Comparison of ENCODE assay signal across 2 cellular contexts in the genomic region with DNA sequence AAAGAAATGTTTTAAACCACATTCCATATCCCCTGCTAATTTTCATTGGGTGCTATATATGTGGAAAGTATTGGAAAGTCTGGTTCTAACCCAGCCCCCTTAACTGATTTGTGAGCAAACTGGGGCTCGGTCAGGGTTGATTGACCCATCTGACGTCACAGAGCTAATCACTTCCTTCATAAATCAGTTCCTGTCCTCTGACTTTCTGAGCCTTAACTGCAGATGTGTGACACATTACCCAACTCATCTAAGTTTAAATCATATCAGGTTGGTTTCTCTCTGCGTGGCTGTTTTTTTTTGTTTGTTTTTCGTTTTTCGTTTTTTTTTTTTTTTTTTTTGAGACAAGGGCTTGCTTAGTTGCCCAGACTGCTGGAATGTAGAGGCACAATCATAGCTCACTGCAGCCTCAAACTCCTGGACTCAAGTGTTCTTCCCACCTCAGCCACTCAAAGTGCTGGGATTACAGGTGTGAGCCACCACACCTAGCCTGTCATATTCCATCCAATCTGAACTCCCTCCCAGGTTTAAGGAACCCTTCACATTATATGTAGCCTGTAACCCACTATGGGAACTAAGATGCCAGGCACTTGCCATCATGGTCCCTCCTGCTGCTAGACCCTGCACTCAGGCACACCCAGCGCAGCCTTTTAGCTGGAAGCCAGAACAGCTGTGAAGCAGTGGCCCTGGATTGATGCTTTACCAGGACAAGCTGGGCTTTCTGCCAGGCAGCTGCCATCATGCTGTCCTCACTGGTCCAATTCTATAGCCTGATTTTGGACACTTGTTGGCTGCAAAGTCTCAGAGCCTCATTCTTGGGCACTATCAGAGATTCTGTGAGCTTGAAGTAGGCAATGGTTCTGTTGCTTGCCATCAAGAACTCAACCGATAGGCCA.
A peak's percentile ranks its signal among the peaks of the same experiment; 100 is the strongest.
TF ChIP-seq lines count a peak whose summit lies in the region.

No MANE protein-coding gene starts in this region.

TF ChIP-seq in HepG2, 621 proteins besides CTCF, POLR2A, EP300 and RAD21 (continued from another document):
- TF ChIP-seq, protein P1, sequence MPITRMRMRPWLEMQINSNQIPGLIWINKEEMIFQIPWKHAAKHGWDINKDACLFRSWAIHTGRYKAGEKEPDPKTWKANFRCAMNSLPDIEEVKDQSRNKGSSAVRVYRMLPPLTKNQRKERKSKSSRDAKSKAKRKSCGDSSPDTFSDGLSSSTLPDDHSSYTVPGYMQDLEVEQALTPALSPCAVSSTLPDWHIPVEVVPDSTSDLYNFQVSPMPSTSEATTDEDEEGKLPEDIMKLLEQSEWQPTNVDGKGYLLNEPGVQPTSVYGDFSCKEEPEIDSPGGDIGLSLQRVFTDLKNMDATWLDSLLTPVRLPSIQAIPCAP (CRISPR knock-in tag; IDR thresholded peaks at IDR 0.05; ENCODE audit: low read depth), result no peak
- TF ChIP-seq, protein P2, sequence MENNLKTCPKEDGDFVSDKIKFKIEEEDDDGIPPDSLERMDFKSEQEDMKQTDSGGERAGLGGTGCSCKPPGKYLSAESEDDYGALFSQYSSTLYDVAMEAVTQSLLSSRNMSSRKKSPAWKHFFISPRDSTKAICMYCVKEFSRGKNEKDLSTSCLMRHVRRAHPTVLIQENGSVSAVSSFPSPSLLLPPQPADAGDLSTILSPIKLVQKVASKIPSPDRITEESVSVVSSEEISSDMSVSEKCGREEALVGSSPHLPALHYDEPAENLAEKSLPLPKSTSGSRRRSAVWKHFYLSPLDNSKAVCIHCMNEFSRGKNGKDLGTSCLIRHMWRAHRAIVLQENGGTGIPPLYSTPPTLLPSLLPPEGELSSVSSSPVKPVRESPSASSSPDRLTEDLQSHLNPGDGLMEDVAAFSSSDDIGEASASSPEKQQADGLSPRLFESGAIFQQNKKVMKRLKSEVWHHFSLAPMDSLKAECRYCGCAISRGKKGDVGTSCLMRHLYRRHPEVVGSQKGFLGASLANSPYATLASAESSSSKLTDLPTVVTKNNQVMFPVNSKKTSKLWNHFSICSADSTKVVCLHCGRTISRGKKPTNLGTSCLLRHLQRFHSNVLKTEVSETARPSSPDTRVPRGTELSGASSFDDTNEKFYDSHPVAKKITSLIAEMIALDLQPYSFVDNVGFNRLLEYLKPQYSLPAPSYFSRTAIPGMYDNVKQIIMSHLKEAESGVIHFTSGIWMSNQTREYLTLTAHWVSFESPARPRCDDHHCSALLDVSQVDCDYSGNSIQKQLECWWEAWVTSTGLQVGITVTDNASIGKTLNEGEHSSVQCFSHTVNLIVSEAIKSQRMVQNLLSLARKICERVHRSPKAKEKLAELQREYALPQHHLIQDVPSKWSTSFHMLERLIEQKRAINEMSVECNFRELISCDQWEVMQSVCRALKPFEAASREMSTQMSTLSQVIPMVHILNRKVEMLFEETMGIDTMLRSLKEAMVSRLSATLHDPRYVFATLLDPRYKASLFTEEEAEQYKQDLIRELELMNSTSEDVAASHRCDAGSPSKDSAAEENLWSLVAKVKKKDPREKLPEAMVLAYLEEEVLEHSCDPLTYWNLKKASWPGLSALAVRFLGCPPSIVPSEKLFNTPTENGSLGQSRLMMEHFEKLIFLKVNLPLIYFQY (CRISPR knock-in tag; IDR thresholded peaks at IDR 0.05; ENCODE audit: borderline replicate concordance), result no peak
- TF ChIP-seq, protein P3, sequence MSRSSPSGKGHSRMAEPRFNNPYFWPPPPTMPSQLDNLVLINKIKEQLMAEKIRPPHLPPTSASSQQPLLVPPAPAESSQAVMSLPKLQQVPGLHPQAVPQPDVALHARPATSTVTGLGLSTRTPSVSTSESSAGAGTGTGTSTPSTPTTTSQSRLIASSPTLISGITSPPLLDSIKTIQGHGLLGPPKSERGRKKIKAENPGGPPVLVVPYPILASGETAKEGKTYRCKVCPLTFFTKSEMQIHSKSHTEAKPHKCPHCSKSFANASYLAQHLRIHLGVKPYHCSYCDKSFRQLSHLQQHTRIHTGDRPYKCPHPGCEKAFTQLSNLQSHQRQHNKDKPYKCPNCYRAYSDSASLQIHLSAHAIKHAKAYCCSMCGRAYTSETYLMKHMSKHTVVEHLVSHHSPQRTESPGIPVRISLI (CRISPR knock-in tag; IDR thresholded peaks at IDR 0.05; ENCODE audit: borderline replicate concordance), result peak; percentile 33; the same call in 1 of the 2 replicates
- TF ChIP-seq CREB1 (IDR thresholded peaks at IDR 0.05) (peak; percentile 94), CREB1 (CRISPR knock-in tag; IDR thresholded peaks at IDR 0.05) (peak; percentile 31; the same call in 1 of the 2 replicates), PHF20 (CRISPR knock-in tag; IDR thresholded peaks at IDR 0.05) (no peak), ZNF549 (CRISPR knock-in tag; IDR thresholded peaks at IDR 0.05) (no peak), ZFP90 (CRISPR knock-in tag; IDR thresholded peaks at IDR 0.05; ENCODE audit: borderline replicate concordance) (peak; percentile 74; the same call in 1 of the 2 replicates), GFI1 (CRISPR knock-in tag; IDR thresholded peaks at IDR 0.05; ENCODE audit: borderline replicate concordance) (no peak), CREM (IDR thresholded peaks at IDR 0.05) (peak; percentile 36; the same call in 1 of the 2 replicates), CREM (CRISPR knock-in tag; IDR thresholded peaks at IDR 0.05) (no peak)
- TF ChIP-seq, protein P4, sequence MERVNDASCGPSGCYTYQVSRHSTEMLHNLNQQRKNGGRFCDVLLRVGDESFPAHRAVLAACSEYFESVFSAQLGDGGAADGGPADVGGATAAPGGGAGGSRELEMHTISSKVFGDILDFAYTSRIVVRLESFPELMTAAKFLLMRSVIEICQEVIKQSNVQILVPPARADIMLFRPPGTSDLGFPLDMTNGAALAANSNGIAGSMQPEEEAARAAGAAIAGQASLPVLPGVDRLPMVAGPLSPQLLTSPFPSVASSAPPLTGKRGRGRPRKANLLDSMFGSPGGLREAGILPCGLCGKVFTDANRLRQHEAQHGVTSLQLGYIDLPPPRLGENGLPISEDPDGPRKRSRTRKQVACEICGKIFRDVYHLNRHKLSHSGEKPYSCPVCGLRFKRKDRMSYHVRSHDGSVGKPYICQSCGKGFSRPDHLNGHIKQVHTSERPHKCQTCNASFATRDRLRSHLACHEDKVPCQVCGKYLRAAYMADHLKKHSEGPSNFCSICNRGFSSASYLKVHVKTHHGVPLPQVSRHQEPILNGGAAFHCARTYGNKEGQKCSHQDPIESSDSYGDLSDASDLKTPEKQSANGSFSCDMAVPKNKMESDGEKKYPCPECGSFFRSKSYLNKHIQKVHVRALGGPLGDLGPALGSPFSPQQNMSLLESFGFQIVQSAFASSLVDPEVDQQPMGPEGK (CRISPR knock-in tag; IDR thresholded peaks at IDR 0.05), result no peak

TF ChIP-seq in GM23338, 12 proteins besides CTCF, POLR2A, EP300 and RAD21 (continued from another document):
- TF ChIP-seq, protein P5, sequence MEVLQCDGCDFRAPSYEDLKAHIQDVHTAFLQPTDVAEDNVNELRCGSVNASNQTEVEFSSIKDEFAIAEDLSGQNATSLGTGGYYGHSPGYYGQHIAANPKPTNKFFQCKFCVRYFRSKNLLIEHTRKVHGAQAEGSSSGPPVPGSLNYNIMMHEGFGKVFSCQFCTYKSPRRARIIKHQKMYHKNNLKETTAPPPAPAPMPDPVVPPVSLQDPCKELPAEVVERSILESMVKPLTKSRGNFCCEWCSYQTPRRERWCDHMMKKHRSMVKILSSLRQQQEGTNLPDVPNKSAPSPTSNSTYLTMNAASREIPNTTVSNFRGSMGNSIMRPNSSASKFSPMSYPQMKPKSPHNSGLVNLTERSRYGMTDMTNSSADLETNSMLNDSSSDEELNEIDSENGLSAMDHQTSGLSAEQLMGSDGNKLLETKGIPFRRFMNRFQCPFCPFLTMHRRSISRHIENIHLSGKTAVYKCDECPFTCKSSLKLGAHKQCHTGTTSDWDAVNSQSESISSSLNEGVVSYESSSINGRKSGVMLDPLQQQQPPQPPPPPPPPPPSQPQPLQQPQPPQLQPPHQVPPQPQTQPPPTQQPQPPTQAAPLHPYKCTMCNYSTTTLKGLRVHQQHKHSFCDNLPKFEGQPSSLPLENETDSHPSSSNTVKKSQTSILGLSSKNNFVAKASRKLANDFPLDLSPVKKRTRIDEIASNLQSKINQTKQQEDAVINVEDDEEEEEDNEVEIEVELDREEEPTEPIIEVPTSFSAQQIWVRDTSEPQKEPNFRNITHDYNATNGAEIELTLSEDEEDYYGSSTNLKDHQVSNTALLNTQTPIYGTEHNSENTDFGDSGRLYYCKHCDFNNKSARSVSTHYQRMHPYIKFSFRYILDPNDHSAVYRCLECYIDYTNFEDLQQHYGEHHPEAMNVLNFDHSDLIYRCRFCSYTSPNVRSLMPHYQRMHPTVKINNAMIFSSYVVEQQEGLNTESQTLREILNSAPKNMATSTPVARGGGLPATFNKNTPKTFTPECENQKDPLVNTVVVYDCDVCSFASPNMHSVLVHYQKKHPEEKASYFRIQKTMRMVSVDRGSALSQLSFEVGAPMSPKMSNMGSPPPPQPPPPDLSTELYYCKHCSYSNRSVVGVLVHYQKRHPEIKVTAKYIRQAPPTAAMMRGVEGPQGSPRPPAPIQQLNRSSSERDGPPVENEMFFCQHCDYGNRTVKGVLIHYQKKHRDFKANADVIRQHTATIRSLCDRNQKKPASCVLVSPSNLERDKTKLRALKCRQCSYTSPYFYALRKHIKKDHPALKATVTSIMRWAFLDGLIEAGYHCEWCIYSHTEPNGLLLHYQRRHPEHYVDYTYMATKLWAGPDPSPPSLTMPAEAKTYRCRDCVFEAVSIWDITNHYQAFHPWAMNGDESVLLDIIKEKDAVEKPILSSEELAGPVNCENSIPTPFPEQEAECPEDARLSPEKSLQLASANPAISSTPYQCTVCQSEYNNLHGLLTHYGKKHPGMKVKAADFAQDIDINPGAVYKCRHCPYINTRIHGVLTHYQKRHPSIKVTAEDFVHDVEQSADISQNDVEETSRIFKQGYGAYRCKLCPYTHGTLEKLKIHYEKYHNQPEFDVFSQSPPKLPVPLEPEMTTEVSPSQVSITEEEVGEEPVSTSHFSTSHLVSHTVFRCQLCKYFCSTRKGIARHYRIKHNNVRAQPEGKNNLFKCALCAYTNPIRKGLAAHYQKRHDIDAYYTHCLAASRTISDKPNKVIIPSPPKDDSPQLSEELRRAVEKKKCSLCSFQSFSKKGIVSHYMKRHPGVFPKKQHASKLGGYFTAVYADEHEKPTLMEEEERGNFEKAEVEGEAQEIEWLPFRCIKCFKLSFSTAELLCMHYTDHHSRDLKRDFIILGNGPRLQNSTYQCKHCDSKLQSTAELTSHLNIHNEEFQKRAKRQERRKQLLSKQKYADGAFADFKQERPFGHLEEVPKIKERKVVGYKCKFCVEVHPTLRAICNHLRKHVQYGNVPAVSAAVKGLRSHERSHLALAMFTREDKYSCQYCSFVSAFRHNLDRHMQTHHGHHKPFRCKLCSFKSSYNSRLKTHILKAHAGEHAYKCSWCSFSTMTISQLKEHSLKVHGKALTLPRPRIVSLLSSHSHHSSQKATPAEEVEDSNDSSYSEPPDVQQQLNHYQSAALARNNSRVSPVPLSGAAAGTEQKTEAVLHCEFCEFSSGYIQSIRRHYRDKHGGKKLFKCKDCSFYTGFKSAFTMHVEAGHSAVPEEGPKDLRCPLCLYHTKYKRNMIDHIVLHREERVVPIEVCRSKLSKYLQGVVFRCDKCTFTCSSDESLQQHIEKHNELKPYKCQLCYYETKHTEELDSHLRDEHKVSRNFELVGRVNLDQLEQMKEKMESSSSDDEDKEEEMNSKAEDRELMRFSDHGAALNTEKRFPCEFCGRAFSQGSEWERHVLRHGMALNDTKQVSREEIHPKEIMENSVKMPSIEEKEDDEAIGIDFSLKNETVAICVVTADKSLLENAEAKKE (CRISPR knock-in tag; IDR thresholded peaks at IDR 0.05), result no peak
- TF ChIP-seq CREB1 (CRISPR knock-in tag; IDR thresholded peaks at IDR 0.05; ENCODE audit: low read depth) (no peak), EZH2phosphoT487 (IDR thresholded peaks at IDR 0.05; ENCODE audit: unreplicated experiment) (no peak), ZNF331 (CRISPR knock-in tag; IDR thresholded peaks at IDR 0.05; ENCODE audit: low read depth) (no peak), JUNB (IDR thresholded peaks at IDR 0.05; ENCODE audit: unreplicated experiment) (no peak), NANOG (IDR thresholded peaks at IDR 0.05; ENCODE audit: borderline replicate concordance) (no peak), POLR2AphosphoS5 (IDR thresholded peaks at IDR 0.05; ENCODE audit: low read depth) (no peak)
- TF ChIP-seq, protein P6, sequence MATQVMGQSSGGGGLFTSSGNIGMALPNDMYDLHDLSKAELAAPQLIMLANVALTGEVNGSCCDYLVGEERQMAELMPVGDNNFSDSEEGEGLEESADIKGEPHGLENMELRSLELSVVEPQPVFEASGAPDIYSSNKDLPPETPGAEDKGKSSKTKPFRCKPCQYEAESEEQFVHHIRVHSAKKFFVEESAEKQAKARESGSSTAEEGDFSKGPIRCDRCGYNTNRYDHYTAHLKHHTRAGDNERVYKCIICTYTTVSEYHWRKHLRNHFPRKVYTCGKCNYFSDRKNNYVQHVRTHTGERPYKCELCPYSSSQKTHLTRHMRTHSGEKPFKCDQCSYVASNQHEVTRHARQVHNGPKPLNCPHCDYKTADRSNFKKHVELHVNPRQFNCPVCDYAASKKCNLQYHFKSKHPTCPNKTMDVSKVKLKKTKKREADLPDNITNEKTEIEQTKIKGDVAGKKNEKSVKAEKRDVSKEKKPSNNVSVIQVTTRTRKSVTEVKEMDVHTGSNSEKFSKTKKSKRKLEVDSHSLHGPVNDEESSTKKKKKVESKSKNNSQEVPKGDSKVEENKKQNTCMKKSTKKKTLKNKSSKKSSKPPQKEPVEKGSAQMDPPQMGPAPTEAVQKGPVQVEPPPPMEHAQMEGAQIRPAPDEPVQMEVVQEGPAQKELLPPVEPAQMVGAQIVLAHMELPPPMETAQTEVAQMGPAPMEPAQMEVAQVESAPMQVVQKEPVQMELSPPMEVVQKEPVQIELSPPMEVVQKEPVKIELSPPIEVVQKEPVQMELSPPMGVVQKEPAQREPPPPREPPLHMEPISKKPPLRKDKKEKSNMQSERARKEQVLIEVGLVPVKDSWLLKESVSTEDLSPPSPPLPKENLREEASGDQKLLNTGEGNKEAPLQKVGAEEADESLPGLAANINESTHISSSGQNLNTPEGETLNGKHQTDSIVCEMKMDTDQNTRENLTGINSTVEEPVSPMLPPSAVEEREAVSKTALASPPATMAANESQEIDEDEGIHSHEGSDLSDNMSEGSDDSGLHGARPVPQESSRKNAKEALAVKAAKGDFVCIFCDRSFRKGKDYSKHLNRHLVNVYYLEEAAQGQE (IDR thresholded peaks at IDR 0.05; ENCODE audit: unreplicated experiment), result no peak
